8 cellular contexts compared by ENCODE assay signal in the genomic region with DNA sequence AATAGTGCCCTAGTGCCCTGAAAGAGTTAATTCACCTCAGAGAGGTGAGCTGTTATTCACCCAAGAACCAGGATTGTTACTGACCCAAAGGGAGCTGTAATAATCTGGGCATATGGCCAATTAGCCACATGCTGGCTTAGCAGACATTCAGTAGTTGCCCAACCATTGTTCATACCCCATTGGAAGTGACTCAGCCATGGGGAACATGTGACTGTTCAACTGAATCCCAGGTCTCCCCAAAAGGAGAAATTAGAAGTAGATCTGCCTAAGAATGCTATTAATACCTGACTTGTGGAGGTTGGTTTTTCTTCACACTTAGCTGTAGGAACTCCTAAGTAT.
DNase-seq lines count a peak whose midpoint lies in the region; TF ChIP-seq lines count a peak whose summit lies in the region.

No MANE protein-coding gene starts in this region.

- H3K9me3 ChIP-seq in BE2C = no peaks in the 10 kb centered on the region

- TF ChIP-seq CTCF in BE2C (IDR thresholded peaks at IDR 0.05; ENCODE audit: low read depth, low read length) = no peak

- peak; percentile 95 for DNase-seq in ELR (ENCODE audit: low read depth)
- peak; percentile 57 for DNase-seq in NCI-H2107 (lab: John Stamatoyannopoulos, UW)
- DNase-seq in astrocyte of the hippocampus (ENCODE audit: low read depth, low spot score) = peak; percentile 81
- peak; percentile 75 for DNase-seq in myocyte (ENCODE audit: low read depth)
- no peak for DNase-seq in activated CD4-positive, alpha-beta T cell treated with anti-CD3 and anti-CD28 coated beads, Interleukin-2, amount 50 U/mL, for 4 hours
- DNase-seq in stimulated activated CD4-positive, alpha-beta T cell treated with anti-CD3 and anti-CD28 coated beads, Interleukin-12 subunit alpha, Interleukin-12 subunit beta, amount 100 ng/mL, for 4 hours = no peak
- no peak for DNase-seq in BE2C
- DNase-seq in dedifferentiated amniotic fluid mesenchymal stem cell (ENCODE audit: extremely low spot score) = no peak

- H3K36me3 ChIP-seq in BE2C = no peaks in the 10 kb centered on the region

- no peaks in the 10 kb centered on the region for H3K4me1 ChIP-seq in BE2C

- H3K4me3 ChIP-seq in BE2C (ENCODE audit: low read depth, low read length) = no peak overlapping the region

- no peaks in the 10 kb centered on the region for H3K27me3 ChIP-seq in BE2C

Comparison
In these comparisons a context has a peak if more than half of its experiments do, and no peak if none do; other contexts are left out.
1. DNase-seq: peak in ELR (single experiment), NCI-H2107 (single experiment), astrocyte of the hippocampus (single experiment) and myocyte (single experiment); none in activated CD4-positive, alpha-beta T cell treated with anti-CD3 and anti-CD28 coated beads, Interleukin-2, amount 50 U/mL, for 4 hours (0 of 2), stimulated activated CD4-positive, alpha-beta T cell treated with anti-CD3 and anti-CD28 coated beads, Interleukin-12 subunit alpha, Interleukin-12 subunit beta, amount 100 ng/mL, for 4 hours (single experiment), BE2C (single experiment) and dedifferentiated amniotic fluid mesenchymal stem cell (single experiment).